In genomic region chr6:155561262-155561970, GRCh38 we compare ENCODE assay signal across 1 cellular context.
TF ChIP-seq lines count a peak whose summit lies in the region.

No MANE protein-coding gene starts in this region.

TF ChIP-seq in SK-N-SH, 30 proteins besides CTCF, POLR2A, EP300 and RAD21 (continued from another document):
- TF ChIP-seq, protein P1, sequence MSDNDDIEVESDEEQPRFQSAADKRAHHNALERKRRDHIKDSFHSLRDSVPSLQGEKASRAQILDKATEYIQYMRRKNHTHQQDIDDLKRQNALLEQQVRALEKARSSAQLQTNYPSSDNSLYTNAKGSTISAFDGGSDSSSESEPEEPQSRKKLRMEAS (IDR thresholded peaks at IDR 0.05; ENCODE audit: low read depth) = no peak
- TF ChIP-seq TCF12 (IDR thresholded peaks at IDR 0.05) (no peak), MXI1 (IDR thresholded peaks at IDR 0.05; ENCODE audit: low read depth, low read length) (no peak), NRF1 (IDR thresholded peaks at IDR 0.05; ENCODE audit: low read depth, low read length) (no peak), ZBTB33 (IDR thresholded peaks at IDR 0.05; ENCODE audit: borderline replicate concordance, low read depth) (no peak), ELF1 (IDR thresholded peaks at IDR 0.05) (no peak), RCOR1 (IDR thresholded peaks at IDR 0.05; ENCODE audit: low read length) (no peak), FOXJ3 (CRISPR knock-in tag; IDR thresholded peaks at IDR 0.05) (no peak), POLR2AphosphoS5 (IDR thresholded peaks at IDR 0.05; ENCODE audit: low read depth, low read length) (no peak), SMC3 (IDR thresholded peaks at IDR 0.05; ENCODE audit: low read depth, low read length) (no peak)
- TF ChIP-seq, protein P2, sequence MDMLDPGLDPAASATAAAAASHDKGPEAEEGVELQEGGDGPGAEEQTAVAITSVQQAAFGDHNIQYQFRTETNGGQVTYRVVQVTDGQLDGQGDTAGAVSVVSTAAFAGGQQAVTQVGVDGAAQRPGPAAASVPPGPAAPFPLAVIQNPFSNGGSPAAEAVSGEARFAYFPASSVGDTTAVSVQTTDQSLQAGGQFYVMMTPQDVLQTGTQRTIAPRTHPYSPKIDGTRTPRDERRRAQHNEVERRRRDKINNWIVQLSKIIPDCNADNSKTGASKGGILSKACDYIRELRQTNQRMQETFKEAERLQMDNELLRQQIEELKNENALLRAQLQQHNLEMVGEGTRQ (IDR thresholded peaks at IDR 0.05; ENCODE audit: borderline replicate concordance, low read depth, low read length) = no peak
- TF ChIP-seq, protein P3, sequence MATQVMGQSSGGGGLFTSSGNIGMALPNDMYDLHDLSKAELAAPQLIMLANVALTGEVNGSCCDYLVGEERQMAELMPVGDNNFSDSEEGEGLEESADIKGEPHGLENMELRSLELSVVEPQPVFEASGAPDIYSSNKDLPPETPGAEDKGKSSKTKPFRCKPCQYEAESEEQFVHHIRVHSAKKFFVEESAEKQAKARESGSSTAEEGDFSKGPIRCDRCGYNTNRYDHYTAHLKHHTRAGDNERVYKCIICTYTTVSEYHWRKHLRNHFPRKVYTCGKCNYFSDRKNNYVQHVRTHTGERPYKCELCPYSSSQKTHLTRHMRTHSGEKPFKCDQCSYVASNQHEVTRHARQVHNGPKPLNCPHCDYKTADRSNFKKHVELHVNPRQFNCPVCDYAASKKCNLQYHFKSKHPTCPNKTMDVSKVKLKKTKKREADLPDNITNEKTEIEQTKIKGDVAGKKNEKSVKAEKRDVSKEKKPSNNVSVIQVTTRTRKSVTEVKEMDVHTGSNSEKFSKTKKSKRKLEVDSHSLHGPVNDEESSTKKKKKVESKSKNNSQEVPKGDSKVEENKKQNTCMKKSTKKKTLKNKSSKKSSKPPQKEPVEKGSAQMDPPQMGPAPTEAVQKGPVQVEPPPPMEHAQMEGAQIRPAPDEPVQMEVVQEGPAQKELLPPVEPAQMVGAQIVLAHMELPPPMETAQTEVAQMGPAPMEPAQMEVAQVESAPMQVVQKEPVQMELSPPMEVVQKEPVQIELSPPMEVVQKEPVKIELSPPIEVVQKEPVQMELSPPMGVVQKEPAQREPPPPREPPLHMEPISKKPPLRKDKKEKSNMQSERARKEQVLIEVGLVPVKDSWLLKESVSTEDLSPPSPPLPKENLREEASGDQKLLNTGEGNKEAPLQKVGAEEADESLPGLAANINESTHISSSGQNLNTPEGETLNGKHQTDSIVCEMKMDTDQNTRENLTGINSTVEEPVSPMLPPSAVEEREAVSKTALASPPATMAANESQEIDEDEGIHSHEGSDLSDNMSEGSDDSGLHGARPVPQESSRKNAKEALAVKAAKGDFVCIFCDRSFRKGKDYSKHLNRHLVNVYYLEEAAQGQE (IDR thresholded peaks at IDR 0.05; ENCODE audit: low read depth, low read length) = no peak
